In the genomic region with DNA sequence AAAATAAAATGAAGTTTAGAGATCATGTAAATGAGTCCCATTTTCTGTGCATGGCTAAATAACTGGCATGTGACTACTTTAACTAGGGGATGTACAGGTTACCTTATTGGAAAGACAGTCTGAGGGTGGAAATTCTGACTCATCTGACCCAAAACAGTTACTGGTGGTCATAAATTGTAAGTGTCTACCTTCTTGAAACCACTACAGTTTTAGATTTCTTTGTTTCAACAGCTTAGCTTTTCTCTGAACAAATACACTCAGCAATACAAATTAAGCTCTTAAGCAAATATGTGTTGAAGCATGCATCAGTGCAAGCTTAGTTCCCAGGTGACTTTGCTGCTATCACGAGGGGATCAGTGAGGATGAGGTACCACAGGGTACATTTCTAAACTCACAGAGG, we compare ENCODE assay signal across 11 cellular contexts.
A peak's percentile ranks its signal among the peaks of the same experiment; 100 is the strongest.
DNase-seq lines count a peak whose midpoint lies in the region; ATAC-seq and TF ChIP-seq lines count a peak whose summit lies in the region.
"Had no signal": no experiment of that assay in that cellular context is flagged by ENCODE, and none has a peak within 500 bp of the region (broad histone marks: within the 10 kb centered on the region; RNA-seq: fewer than 3 reads in every experiment).

No MANE protein-coding gene starts in this region.

- H3K9me3 ChIP-seq in mesenchymal stem cell (ENCODE audit: control insufficient read depth, low read length), result no peaks in the 10 kb centered on the region
- H3K9me3 ChIP-seq: pancreas had no signal

- H3K4me3 ChIP-seq in mesenchymal stem cell (ENCODE audit: insufficient read depth in 1 of 2, low read depth in 1 of 2, low read length in 2 of 2), result no peak overlapping the region
- H3K4me3 ChIP-seq: pancreas had no signal

- no peak overlapping the region for H4K91ac ChIP-seq in mesenchymal stem cell (ENCODE audit: low read length)

- H3K18ac ChIP-seq in mesenchymal stem cell (ENCODE audit: low read depth in 1 of 2, low read length in 2 of 2), result no peak overlapping the region

- no peaks in the 10 kb centered on the region for H3K79me1 ChIP-seq in mesenchymal stem cell (replicated peaks; ENCODE audit: low read length, poor library complexity, severe bottlenecking)

- no peak overlapping the region for H3K23ac ChIP-seq in mesenchymal stem cell (ENCODE audit: low read length in 2 of 2)

- ATAC-seq in HG03442 (IDR thresholded peaks at IDR 0.05; ENCODE audit: unreplicated experiment), result peak; percentile 66
- ATAC-seq in left cardiac atrium, result no peak
- ATAC-seq: left colon had no signal

- H3K27me3 Mint-ChIP-seq in activated naive CD8-positive, alpha-beta T cell treated with anti-CD3 and anti-CD28 coated beads for 36 hours, result no peaks in the 10 kb centered on the region

- H2BK5ac ChIP-seq in mesenchymal stem cell (ENCODE audit: low read depth, low read length, poor library complexity, severe bottlenecking), result no peak overlapping the region

- no peak overlapping the region for H3K14ac ChIP-seq in mesenchymal stem cell (ENCODE audit: low read length in 2 of 2)

- peaks cover 0 to 4% of the 10 kb centered on the region in 2 experiments for H3K27me3 ChIP-seq in mesenchymal stem cell (ENCODE audit: control insufficient read depth in 1 of 2, insufficient read depth in 1 of 2, low read length in 2 of 2)
- H3K27me3 ChIP-seq: pancreas had no signal

- DNase-seq in NCI-H2081 (lab: John Stamatoyannopoulos, UW), result peak; percentile 8 to 39
- no peak for DNase-seq in NCI-H2081 treated with DMSO at 0.1 percent for 48 hours (lab: John Stamatoyannopoulos, UW)
- DNase-seq in GM20000 (ENCODE audit: low spot score), result peak; percentile 18
- DNase-seq in activated naive CD8-positive, alpha-beta T cell treated with anti-CD3 and anti-CD28 coated beads for 36 hours, result no peak
- DNase-seq in mesenchymal stem cell, result no peak
- no peak for DNase-seq in left cardiac atrium
- no peak for DNase-seq in activated gamma-delta T cell treated with Interleukin-2 at 50 U/mL for 16 hours
- DNase-seq: GOT3, left colon, pancreas had no signal

- no peak overlapping the region for H3K4ac ChIP-seq in mesenchymal stem cell (ENCODE audit: low read depth in 1 of 2, low read length in 2 of 2)

- no peak overlapping the region for H2BK12ac ChIP-seq in mesenchymal stem cell (ENCODE audit: low read length in 2 of 2)

- intact Hi-C loops in left cardiac atrium (cut with DNase I), result no loop called here

- no peak overlapping the region for H2BK120ac ChIP-seq in mesenchymal stem cell (ENCODE audit: low read depth, low read length)

- no peaks in the 10 kb centered on the region for H3K36me3 Mint-ChIP-seq in activated naive CD8-positive, alpha-beta T cell treated with anti-CD3 and anti-CD28 coated beads for 36 hours

- H2AFZ ChIP-seq in mesenchymal stem cell (ENCODE audit: low read depth, low read length), result no peak overlapping the region

- no peak overlapping the region for H3K4me2 ChIP-seq in mesenchymal stem cell (ENCODE audit: low read length, poor library complexity, severe bottlenecking)

- no peak overlapping the region for H3K27ac ChIP-seq in mesenchymal stem cell (ENCODE audit: low read length, poor library complexity, severe bottlenecking)
- H3K27ac ChIP-seq: pancreas had no signal

- H3K4me3 Mint-ChIP-seq in activated naive CD8-positive, alpha-beta T cell treated with anti-CD3 and anti-CD28 coated beads for 36 hours, result no peak overlapping the region

- 84% methylated on average over 1 of the region's 1 CpG for WGBS in mesenchymal stem cell

- no peak overlapping the region for H4K8ac ChIP-seq in mesenchymal stem cell (ENCODE audit: low read length)

- TF ChIP-seq CTCF in GM20000 (IDR thresholded peaks at IDR 0.05; ENCODE audit: extremely low read depth, missing control alignments), result no peak

- H3K9ac ChIP-seq in mesenchymal stem cell (ENCODE audit: low read length), result no peak overlapping the region

- no peak overlapping the region for H2AK5ac ChIP-seq in mesenchymal stem cell (ENCODE audit: low read length, severe bottlenecking)

- peak overlapping the region; percentile 39 for H3K27ac Mint-ChIP-seq in activated naive CD8-positive, alpha-beta T cell treated with anti-CD3 and anti-CD28 coated beads for 36 hours

- no peaks in the 10 kb centered on the region for H3K9me3 Mint-ChIP-seq in activated naive CD8-positive, alpha-beta T cell treated with anti-CD3 and anti-CD28 coated beads for 36 hours

- H3K4me1 Mint-ChIP-seq in activated naive CD8-positive, alpha-beta T cell treated with anti-CD3 and anti-CD28 coated beads for 36 hours, result peaks cover 26% of the 10 kb centered on the region

- H3K4me1 ChIP-seq in mesenchymal stem cell (ENCODE audit: control insufficient read depth, insufficient read depth, low read depth, low read length), result peaks cover 3% of the 10 kb centered on the region

- H2BK15ac ChIP-seq in mesenchymal stem cell (ENCODE audit: low read depth, poor library complexity, severe bottlenecking), result no peak overlapping the region

- H3K36me3 ChIP-seq in mesenchymal stem cell (ENCODE audit: control insufficient read depth in 1 of 2, insufficient read depth in 2 of 2, low read depth in 1 of 2, low read length in 2 of 2), result no peaks in the 10 kb centered on the region
- H3K36me3 ChIP-seq: pancreas had no signal

Comparison
In these comparisons a context has a peak if more than half of its experiments do, and no peak if none do; other contexts are left out.
1. DNase-seq: peak in NCI-H2081 (2 of 2) and GM20000 (single experiment); none in NCI-H2081 treated with DMSO at 0.1 percent for 48 hours (single experiment), activated naive CD8-positive, alpha-beta T cell treated with anti-CD3 and anti-CD28 coated beads for 36 hours (single experiment), mesenchymal stem cell (single experiment), left cardiac atrium (single experiment) and activated gamma-delta T cell treated with Interleukin-2 at 50 U/mL for 16 hours (single experiment).